10 cellular contexts compared by ENCODE assay signal in the genomic region with DNA sequence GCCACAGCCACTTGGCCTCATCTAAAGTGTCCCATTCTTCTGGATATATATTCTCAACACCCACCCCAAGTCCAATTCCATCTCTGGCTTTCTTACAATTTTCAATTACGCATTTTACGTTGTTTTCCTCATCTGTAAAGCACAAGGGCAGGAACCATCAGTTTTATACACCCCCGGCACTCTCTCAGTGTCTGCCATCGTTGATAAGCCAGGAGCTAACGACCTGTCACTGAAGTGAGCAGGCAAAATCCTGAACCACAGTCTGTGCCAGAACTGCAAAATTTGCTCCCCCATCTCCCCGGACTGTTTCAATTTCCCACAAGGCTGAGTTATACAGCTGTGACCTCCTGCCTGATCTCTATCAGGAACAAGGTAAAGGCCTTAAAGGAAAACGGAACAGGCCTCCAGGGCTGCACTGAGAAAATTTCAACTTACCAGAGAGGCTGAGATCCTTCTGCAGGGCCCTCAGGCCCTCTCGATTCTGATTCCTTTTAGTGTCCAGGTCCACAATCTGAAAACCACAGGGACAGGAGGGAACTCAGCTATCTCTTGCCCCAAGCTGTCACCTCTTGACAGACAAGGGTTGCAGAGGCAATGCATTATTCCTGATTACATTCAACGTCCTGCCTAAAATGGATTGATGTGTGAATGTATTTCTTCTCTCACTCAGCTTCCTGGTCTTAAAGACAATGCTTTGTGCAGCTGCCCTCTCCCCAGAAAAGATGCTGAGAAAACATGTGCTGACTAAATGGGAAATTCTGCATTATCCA. TPM values are rescaled to one million over a fixed set of nuclear protein-coding genes. Genes with fewer than 3 reads are reported as not detected.
DNase-seq lines count a peak whose midpoint lies in the region; ATAC-seq and TF ChIP-seq lines count a peak whose summit lies in the region.
"Had no signal": no experiment of that assay in that cellular context is flagged by ENCODE, and none has a peak within 500 bp of the region (broad histone marks: within the 10 kb centered on the region; RNA-seq: fewer than 3 reads in every experiment).

No MANE protein-coding gene starts in this region.

- H2AFZ ChIP-seq in PC-3 (ENCODE audit: low read length): no peak overlapping the region

- no TSS peak for BruUV-seq in PC-3 (replicated peaks; lab: Mats Ljungman, UMichigan)

- peak overlapping the region; percentile 97 for H3K4me3 Mint-ChIP-seq in activated CD4-positive, alpha-beta T cell treated with anti-CD3 and anti-CD28 coated beads for 36 hours

- no peak for TF ChIP-seq CTCF in PC-3 (conservative IDR thresholded peaks at IDR 0.05; ENCODE audit: low read depth, low read length)
- no peak for TF ChIP-seq CTCF in psoas muscle (IDR thresholded peaks at IDR 0.05)

- H3K4me1 ChIP-seq in PC-3 (ENCODE audit: insufficient read depth, low read length) (peaks cover 9% of the 10 kb centered on the region), psoas muscle (peaks cover 11% of the 10 kb centered on the region)
- peaks cover 12% of the 10 kb centered on the region for H3K4me1 ChIP-seq in effector memory CD4-positive, alpha-beta T cell (ENCODE audit: control insufficient read depth, insufficient read depth, low read length, poor library complexity, severe bottlenecking)

- H3K36me3 Mint-ChIP-seq in activated CD4-positive, alpha-beta T cell treated with anti-CD3 and anti-CD28 coated beads for 36 hours (ENCODE audit: low read depth): peaks cover 46% of the 10 kb centered on the region

- H3K9me3 Mint-ChIP-seq in activated CD4-positive, alpha-beta T cell treated with anti-CD3 and anti-CD28 coated beads for 36 hours (ENCODE audit: low read depth): no peaks in the 10 kb centered on the region

- POLR2A ChIA-PET in activated CD4-positive, alpha-beta T cell treated with anti-CD3 and anti-CD28 coated beads for 36 hours (lab: Charles Lee): interaction anchor here (0.8 to 0.9 kb wide), 2 partner anchors 70 to 226 kb away, joined by 3 read pairs; no protein-coding TSS in a partner anchor
- POLR2A ChIA-PET in PC-3 (lab: Charles Lee; ENCODE audit: unreplicated experiment): no interaction called here

- H3K4me1 Mint-ChIP-seq in activated CD4-positive, alpha-beta T cell treated with anti-CD3 and anti-CD28 coated beads for 36 hours: peaks cover 26% of the 10 kb centered on the region

- peaks cover 24% of the 10 kb centered on the region for H3K79me2 ChIP-seq in PC-3 (ENCODE audit: low read length)

- H3K27me3 ChIP-seq in PC-3 (ENCODE audit: low read length) (no peaks in the 10 kb centered on the region), psoas muscle (ENCODE audit: insufficient read depth in 3 of 3, low read length in 2 of 3) (no peaks in the 10 kb centered on the region)
- no peaks in the 10 kb centered on the region for H3K27me3 ChIP-seq in effector memory CD4-positive, alpha-beta T cell (replicated peaks; ENCODE audit: control insufficient read depth, insufficient read depth, low read length, poor library complexity, severe bottlenecking)

- H3K9me2 ChIP-seq in PC-3 (replicated peaks; ENCODE audit: low read length): no peaks in the 10 kb centered on the region

- no peak for DNase-seq in activated CD4-positive, alpha-beta T cell treated with anti-CD3 and anti-CD28 coated beads for 36 hours
- DNase-seq in activated CD4-positive, alpha-beta T cell treated with anti-CD3 and anti-CD28 coated beads, Interleukin-2, amount 50 U/mL, for 48 hours: no peak
- no peak for DNase-seq in PC-3
- DNase-seq in effector memory CD4-positive, alpha-beta T cell: no peak
- no peak for DNase-seq in psoas muscle
- no peak for DNase-seq in NCI-H446 treated with DMSO at 0.1 percent for 48 hours (lab: John Stamatoyannopoulos, UW)
- no peak for DNase-seq in SIG-M5 treated with dmso at 0.1 percent for 504 hours (lab: John Stamatoyannopoulos, UW; ENCODE audit: unreplicated experiment)
- DNase-seq: NCI-H1048 had no signal

- H3K4me3 ChIP-seq in PC-3 (ENCODE audit: low read length) (peak overlapping the region; percentile 98), psoas muscle (peak overlapping the region; percentile 95)
- peak overlapping the region; percentile 89 for H3K4me3 ChIP-seq in effector memory CD4-positive, alpha-beta T cell (ENCODE audit: insufficient read depth, low read depth, low read length, poor library complexity, severe bottlenecking)

- CTCF ChIA-PET in activated CD4-positive, alpha-beta T cell treated with anti-CD3 and anti-CD28 coated beads for 36 hours (lab: Charles Lee): interaction anchor here (0.6 to 4.9 kb wide), 4 partner anchors 8 to 97 kb away, joined by 3 to 47 read pairs (median 4); no protein-coding TSS in a partner anchor
- CTCF ChIA-PET in PC-3 (lab: Charles Lee): interaction anchor here (0.8 kb wide), 1 partner anchor 97 kb away, joined by 5 read pairs; no protein-coding TSS in a partner anchor

- intact Hi-C loops in activated CD4-positive, alpha-beta T cell treated with anti-CD3 and anti-CD28 coated beads for 36 hours (cut with DNase I, micrococcal nuclease): loop anchor here in 1 of 2 experiments (10.0 kb wide), 1 partner anchor 125 kb away; no protein-coding TSS in a partner anchor
- intact Hi-C loops in PC-3 (cut with micrococcal nuclease) (loop anchor here (5.0 kb wide), 1 partner anchor 82 kb away; no protein-coding TSS in a partner anchor), psoas muscle (cut with DNase I) (loop anchor here in 1 of 2 donors (5.0 to 10.0 kb wide), 3 partner anchors 98 to 215 kb away; a partner anchor contains a TSS)

- peaks cover 9% of the 10 kb centered on the region; the same call in 1 of the 2 replicates for H4K20me1 ChIP-seq in PC-3 (ENCODE audit: low read length)

- H3K27ac Mint-ChIP-seq in activated CD4-positive, alpha-beta T cell treated with anti-CD3 and anti-CD28 coated beads for 36 hours: peak overlapping the region; percentile 14

- H3K9me3 ChIP-seq in PC-3 (ENCODE audit: low read length) (no peaks in the 10 kb centered on the region), psoas muscle (no peaks in the 10 kb centered on the region)
- H3K9me3 ChIP-seq in effector memory CD4-positive, alpha-beta T cell (ENCODE audit: control insufficient read depth, low read length): peaks cover 3% of the 10 kb centered on the region

- H3K27me3 Mint-ChIP-seq in activated CD4-positive, alpha-beta T cell treated with anti-CD3 and anti-CD28 coated beads for 36 hours: no peaks in the 10 kb centered on the region

- WGBS in psoas muscle, 3 donors: 75 to 78% (median 77%) methylated on average over 9 of the region's 9 CpGs

- peak overlapping the region; percentile 96 for H3K4me2 ChIP-seq in PC-3 (ENCODE audit: low read length)

- ATAC-seq in activated CD4-positive, alpha-beta T cell treated with anti-CD3 and anti-CD28 coated beads for 36 hours: no peak
- ATAC-seq in PC-3: no peak
- ATAC-seq in psoas muscle: no peak
- ATAC-seq in GM21390 (IDR thresholded peaks at IDR 0.05; ENCODE audit: unreplicated experiment): no peak

- peak overlapping the region; percentile 95; the same call in 1 of the 2 replicates for H3K9ac ChIP-seq in PC-3 (ENCODE audit: low read length)

- H3K27ac ChIP-seq in PC-3 (ENCODE audit: low read length) (no peak overlapping the region), psoas muscle (no peak overlapping the region)
- H3K27ac ChIP-seq in effector memory CD4-positive, alpha-beta T cell (ENCODE audit: insufficient read depth, low read length, poor library complexity, severe bottlenecking): no peak overlapping the region

- no peaks in the 10 kb centered on the region for H3F3A ChIP-seq in PC-3 (ENCODE audit: low read length, unreplicated experiment)

- H3K36me3 ChIP-seq in PC-3 (ENCODE audit: low read depth, low read length) (peaks cover 40% of the 10 kb centered on the region), psoas muscle (ENCODE audit: insufficient read depth in 1 of 2, low read depth in 1 of 2) (peaks cover 7 to 54% of the 10 kb centered on the region in 2 donors)
- peaks cover 40% of the 10 kb centered on the region for H3K36me3 ChIP-seq in effector memory CD4-positive, alpha-beta T cell (ENCODE audit: control insufficient read depth, insufficient read depth, low read length)

RNA-seq across cellular contexts. Expression of a gene that starts 1.8 kb away (rescaled TPM):
- 10 to 100 TPM; 12.8 to 18.4 TPM for total RNA-seq in activated CD4-positive, alpha-beta T cell treated with anti-CD3 and anti-CD28 coated beads for 36 hours
- total RNA-seq in PC-3 (2014; rRNA removed) (11.7 and 12.3 TPM in 2 replicates), psoas muscle (10 to 100 TPM in 2 of 4 donors, 1 to 10 TPM in 2; 7.8 to 15.8 (median 11.1) TPM)
- polyA plus RNA-seq in psoas muscle: 10 to 100 TPM; 12.9 to 37.5 (median 32.4) TPM

RNA-seq across cellular contexts. Expression of a gene that starts 17.9 kb away (rescaled TPM):
- under 1 TPM in 1 of 2 experiments, not detected in 1; 0.02 TPM for total RNA-seq in activated CD4-positive, alpha-beta T cell treated with anti-CD3 and anti-CD28 coated beads for 36 hours
- total RNA-seq in PC-3 (2014; rRNA removed) (not detected in 2 replicates), psoas muscle (under 1 TPM in 1 of 4 donors, not detected in 3; 0.02 TPM)
- under 1 TPM in 1 of 3 donors, not detected in 2; under 0.01 TPM for polyA plus RNA-seq in psoas muscle
- total RNA-seq: RPMI7951 had no signal
